Comparison of ENCODE assay signal across 1 cellular context in genomic region chr17:18373181-18373580, GRCh38.
TF ChIP-seq lines count a peak whose summit lies in the region.
"Not testable (repeated sequence)": the region's sequence is repeated elsewhere in the genome, so short reads cannot be mapped to it uniquely, and the experiment has no call there.

No MANE protein-coding gene starts in this region.

TF ChIP-seq in K562, 482 proteins besides CTCF, POLR2A, EP300 and RAD21:
- peak; percentile 50 to 60; a peak in 3 of 4 replicates for TF ChIP-seq KDM1A (IDR thresholded peaks at IDR 0.05)
- peak; percentile 61 for TF ChIP-seq DPF2 (IDR thresholded peaks at IDR 0.05)
- TF ChIP-seq CBFA2T3 (IDR thresholded peaks at IDR 0.05) = peak; percentile 50
- peak; percentile 40; the same call in 1 of the 2 replicates for TF ChIP-seq CTBP1 (IDR thresholded peaks at IDR 0.05; ENCODE audit: borderline replicate concordance)
- peak in 1 of 2 experiments; percentile 28; a peak in 1 of 4 replicates for TF ChIP-seq RCOR1 (IDR thresholded peaks at IDR 0.05; ENCODE audit: borderline replicate concordance in 1 of 2, low read depth in 2 of 2, low read length in 2 of 2)
- TF ChIP-seq SMARCA4 (IDR thresholded peaks at IDR 0.05) = peak; percentile 44; the same call in 1 of the 2 replicates
- peak; percentile 51; the same call in 1 of the 2 replicates for TF ChIP-seq ARID1B (IDR thresholded peaks at IDR 0.05)
- TF ChIP-seq SMARCE1 (IDR thresholded peaks at IDR 0.05) = peak; percentile 60; the same call in 1 of the 2 replicates
- peak; percentile 20; the same call in 1 of the 2 replicates for TF ChIP-seq CBFA2T2 (conservative IDR thresholded peaks at IDR 0.05)
- TF ChIP-seq FOSL1 (tag; conservative IDR thresholded peaks at IDR 0.05) = peak; percentile 78
- peak; percentile 95 for TF ChIP-seq ZNF384 (IDR thresholded peaks at IDR 0.05; ENCODE audit: low read depth, low read length)
- TF ChIP-seq ATF3 (IDR thresholded peaks at IDR 0.05) = peak; percentile 84
- TF ChIP-seq ATF3 (CRISPR knock-in tag; conservative IDR thresholded peaks at IDR 0.05) = not testable (repeated sequence)
- peak; percentile 74 for TF ChIP-seq EGR1 (conservative IDR thresholded peaks at IDR 0.05)
- TF ChIP-seq JUND (IDR thresholded peaks at IDR 0.05; ENCODE audit: borderline replicate concordance, low read depth, low read length) = peak; percentile 86
- peak; percentile 58; the same call in 1 of the 3 replicates for TF ChIP-seq JUND (tag; IDR thresholded peaks at IDR 0.05; ENCODE audit: borderline replicate concordance, low read depth, low read length)
